Comparison of ENCODE assay signal across 1 cellular context in genomic region chr4:41360214-41360910, GRCh38.
TF ChIP-seq lines count a peak whose summit lies in the region.

No MANE protein-coding gene starts in this region.

TF ChIP-seq in H1, 55 proteins besides CTCF, POLR2A, EP300 and RAD21 (continued from another document):
- no peak for TF ChIP-seq CHD7 (IDR thresholded peaks at IDR 0.05; ENCODE audit: insufficient replicate concordance, low read length)
